ENCODE assay signal across 17 cellular contexts in the genomic region with DNA sequence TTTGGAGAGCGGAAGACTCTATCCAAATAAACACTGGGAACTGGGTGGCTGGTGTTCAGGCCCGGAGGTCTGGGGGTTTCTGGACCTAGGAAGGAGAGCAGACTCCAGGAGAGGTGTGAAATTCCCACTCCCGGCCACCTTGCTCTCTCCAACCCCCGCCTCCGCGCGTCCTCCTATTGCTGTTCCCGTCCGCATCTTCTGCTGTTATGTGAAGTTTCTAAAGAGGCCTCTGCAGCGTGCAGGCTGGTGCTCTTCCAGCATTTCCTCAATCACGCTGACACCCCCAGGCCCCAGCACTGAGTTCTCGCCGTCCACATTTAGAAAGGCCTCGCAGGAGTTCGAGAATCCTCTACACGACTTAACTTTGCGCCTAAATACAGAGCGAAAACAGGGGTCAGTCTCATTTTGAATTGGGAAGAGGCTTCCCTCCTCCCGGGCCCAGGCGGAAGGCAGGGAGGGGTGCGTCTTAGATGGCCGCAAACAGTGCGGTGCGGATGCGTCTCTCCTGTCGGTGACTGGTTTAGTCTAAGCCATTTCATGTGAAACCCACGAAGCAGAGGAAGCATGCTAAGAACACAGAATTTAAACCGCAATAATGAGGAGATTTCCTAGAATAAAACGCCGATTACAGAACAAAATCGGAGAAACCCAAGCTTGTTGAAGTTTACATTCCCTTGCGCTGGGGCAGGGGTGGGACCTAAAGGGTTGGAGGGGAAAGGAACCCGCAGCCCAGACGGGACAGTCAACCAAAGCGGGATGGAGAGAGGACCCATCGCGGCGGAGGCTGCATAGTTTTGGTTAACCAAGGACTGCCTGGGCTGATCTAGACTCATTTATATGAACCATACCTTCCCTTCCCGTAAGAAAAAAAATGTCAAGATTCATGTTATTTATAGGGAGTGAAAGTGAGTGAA. TPM values are rescaled to one million over a fixed set of nuclear protein-coding genes. Genes with fewer than 3 reads are reported as not detected.
A peak's percentile ranks its signal among the peaks of the same experiment; 100 is the strongest.
DNase-seq lines count a peak whose midpoint lies in the region; ATAC-seq, FAIRE-seq and TF ChIP-seq lines count a peak whose summit lies in the region.
"Had no signal": no experiment of that assay in that cellular context is flagged by ENCODE, and none has a peak within 500 bp of the region (broad histone marks: within the 10 kb centered on the region; RNA-seq: fewer than 3 reads in every experiment).

No MANE protein-coding gene starts in this region.

- no peak overlapping the region for H2BK120ac ChIP-seq in H1 (replicated peaks; ENCODE audit: low read depth, low read length)

- H4K91ac ChIP-seq in H1 (replicated peaks; ENCODE audit: insufficient read length, low read length): no peak overlapping the region

- H4K5ac ChIP-seq in H1 (ENCODE audit: insufficient read length, low read depth, low read length): no peak overlapping the region

- H2BK15ac ChIP-seq in H1 (ENCODE audit: low read length): no peak overlapping the region; the same call in 1 of the 2 replicates

- peak overlapping the region; percentile 7 for H3K27ac Mint-ChIP-seq in stimulated activated naive CD8-positive, alpha-beta T cell treated with anti-CD3 and anti-CD28 coated beads, Interleukin-15, Interleukin-2, amounts not matched to agents 100 ng/mL and 50 ng/mL, for 24 hours

- H2AFZ ChIP-seq in H1 (ENCODE audit: low read length): no peak overlapping the region

- H3K36me3 ChIP-seq in H1 (ENCODE audit: control insufficient read depth in 2 of 4, insufficient read depth in 4 of 4, low read length in 3 of 4): peaks cover 0 to 2% (median 0%) of the 10 kb centered on the region in 4 experiments; a peak in 1 of 8 replicates
- H3K36me3 ChIP-seq in muscle layer of colon (ENCODE audit: insufficient read depth, low read length): no peaks in the 10 kb centered on the region
- H3K36me3 ChIP-seq: HAP-1 had no signal

- DNase-seq in stimulated activated naive CD8-positive, alpha-beta T cell treated with anti-CD3 and anti-CD28 coated beads, Interleukin-15, Interleukin-2, amounts not matched to agents 100 U/mL and 50 U/mL, for 24 hours: no peak
- DNase-seq in H1 (ENCODE audit: low read depth in 1 of 2, low spot score in 2 of 2) (no peak), GDM1 (lab: John Stamatoyannopoulos, UW) (no peak)
- no peak for DNase-seq in activated CD8-positive, alpha-beta memory T cell treated with anti-CD3 and anti-CD28 coated beads, Interleukin-2, amount 50 U/mL, for 4 hours
- DNase-seq: activated naive CD4-positive, alpha-beta T cell treated with anti-CD3 and anti-CD28 coated beads, Interleukin-2, amount 50 U/mL, for 16 hours; DMS 273 treated with DMSO at 0.1 percent for 48 hours; hippocampal formation; left ventricle myocardium superior; NCI-H1092; occipital lobe had no signal

- TF ChIP-seq EP300 in H1 (IDR thresholded peaks at IDR 0.05; ENCODE audit: borderline replicate concordance in 1 of 2, low read depth in 2 of 2, low read length in 2 of 2): no peak

- no peak overlapping the region for H2BK20ac ChIP-seq in H1 (ENCODE audit: low read length)

- TF ChIP-seq POLR2A in H1 (IDR thresholded peaks at IDR 0.05; ENCODE audit: control extremely low read depth in 1 of 2, low read depth in 2 of 2, low read length in 2 of 2): no peak

- H3K9me3 ChIP-seq in H1 (ENCODE audit: insufficient read depth in 2 of 2, low read depth in 1 of 2, low read length in 1 of 2) (no peaks in the 10 kb centered on the region), muscle layer of colon (ENCODE audit: low read length) (no peaks in the 10 kb centered on the region)
- H3K9me3 ChIP-seq: HAP-1 had no signal

- no peak overlapping the region for H3K23ac ChIP-seq in H1 (ENCODE audit: insufficient read length)

- H3K4me3 ChIP-seq in H1 (ENCODE audit: extremely low read depth in 1 of 4, insufficient read depth in 2 of 4, low read depth in 3 of 4, low read length in 4 of 4): no peak overlapping the region
- H3K4me3 ChIP-seq in muscle layer of colon (ENCODE audit: low read depth in 1 of 2, low read length in 2 of 2): peak overlapping the region in 1 of 2 donors; percentile 52
- H3K4me3 ChIP-seq: HAP-1, skin epidermis had no signal

- TF ChIP-seq RAD21 in H1 (IDR thresholded peaks at IDR 0.05 in 1 of 2, conservative IDR thresholded peaks at IDR 0.05 in 1 of 2; ENCODE audit: low read depth in 2 of 2, low read length in 2 of 2): no peak

- H3K4me1 ChIP-seq in H1 (replicated peaks in 1 of 4; ENCODE audit: control insufficient read depth in 3 of 4, insufficient read depth in 4 of 4, low read length in 3 of 4): peaks cover 0 to 37% (median 15%) of the 10 kb centered on the region in 4 experiments; a peak in 6 of 7 replicates
- peaks cover 16% of the 10 kb centered on the region for H3K4me1 ChIP-seq in muscle layer of colon (ENCODE audit: insufficient read depth, low read length)

- H3K4me1 Mint-ChIP-seq in stimulated activated naive CD8-positive, alpha-beta T cell treated with anti-CD3 and anti-CD28 coated beads, Interleukin-15, Interleukin-2, amounts not matched to agents 100 ng/mL and 50 ng/mL, for 24 hours (ENCODE audit: low read depth): peaks cover 30% of the 10 kb centered on the region

- 0 out of 2 replicates have a peak overlapping the region, but pooled peaks have one; percentile 65 for H2AK5ac ChIP-seq in H1 (ENCODE audit: low read depth, low read length)

- no peak overlapping the region for H3K56ac ChIP-seq in H1 (replicated peaks; ENCODE audit: insufficient read length, low read depth, low read length)

- H3K18ac ChIP-seq in H1 (ENCODE audit: extremely low read depth, low read length): no peak overlapping the region; the same call in 1 of the 2 replicates

- H3K9ac ChIP-seq in H1 (replicated peaks in 1 of 4; ENCODE audit: extremely low read depth in 1 of 4, low read depth in 3 of 4, low read length in 3 of 4) (no peak overlapping the region), muscle layer of colon (ENCODE audit: low read length) (peak overlapping the region; percentile 55)

- no peaks in the 10 kb centered on the region for H3K36me3 Mint-ChIP-seq in stimulated activated naive CD8-positive, alpha-beta T cell treated with anti-CD3 and anti-CD28 coated beads, Interleukin-15, Interleukin-2, amounts not matched to agents 100 ng/mL and 50 ng/mL, for 24 hours (ENCODE audit: low read depth)

- no peak overlapping the region for H4K8ac ChIP-seq in H1 (ENCODE audit: extremely low read depth, insufficient read depth, low read length)

- peaks cover 70% of the 10 kb centered on the region for H3K27me3 Mint-ChIP-seq in stimulated activated naive CD8-positive, alpha-beta T cell treated with anti-CD3 and anti-CD28 coated beads, Interleukin-15, Interleukin-2, amounts not matched to agents 100 ng/mL and 50 ng/mL, for 24 hours

- H3K27ac ChIP-seq in H1 (ENCODE audit: low read depth, low read length) (no peak overlapping the region), muscle layer of colon (ENCODE audit: low read depth, low read length) (peak overlapping the region; percentile 71)
- H3K27ac ChIP-seq: skin epidermis had no signal

- H3K4me2 ChIP-seq in H1 (ENCODE audit: insufficient read depth in 1 of 2, low read depth in 2 of 2, low read length in 2 of 2): peak overlapping the region in 1 of 2 experiments; percentile 59; a peak in 1 of 4 replicates

- no peak overlapping the region for H3K4me3 Mint-ChIP-seq in stimulated activated naive CD8-positive, alpha-beta T cell treated with anti-CD3 and anti-CD28 coated beads, Interleukin-15, Interleukin-2, amounts not matched to agents 100 ng/mL and 50 ng/mL, for 24 hours

- POLR2A ChIA-PET in H1 (lab: Charles Lee; ENCODE audit: partially characterized antibody): interaction anchor here (1.0 to 1.4 kb wide), 2 partner anchors 8 to 73 kb away, joined by 3 to 4 read pairs; no protein-coding TSS in a partner anchor

- H2BK5ac ChIP-seq in H1 (ENCODE audit: low read depth, low read length): no peak overlapping the region

- peak overlapping the region; percentile 68; the same call in 1 of the 2 replicates for H2BK12ac ChIP-seq in H1 (ENCODE audit: low read depth, low read length)

- H3K27me3 ChIP-seq in H1 (replicated peaks in 1 of 4; ENCODE audit: control insufficient read depth in 3 of 4, extremely low read depth in 1 of 4, insufficient read depth in 3 of 4, low read length in 3 of 4) (peaks cover 90 to 100% (median 96%) of the 10 kb centered on the region in 4 experiments), muscle layer of colon (ENCODE audit: control insufficient read depth in 1 of 2, insufficient read depth in 2 of 2, low read length in 2 of 2) (peaks cover 5 to 35% of the 10 kb centered on the region in 2 donors)

- peaks cover 7% of the 10 kb centered on the region; the same call in 1 of the 2 replicates for H3K23me2 ChIP-seq in H1 (ENCODE audit: low read depth, low read length)

- no peak overlapping the region for H3K4ac ChIP-seq in H1 (replicated peaks; ENCODE audit: insufficient read length, low read depth, low read length)

- no peaks in the 10 kb centered on the region for H3K79me1 ChIP-seq in H1 (ENCODE audit: low read depth, low read length)

- H3K9me3 Mint-ChIP-seq in stimulated activated naive CD8-positive, alpha-beta T cell treated with anti-CD3 and anti-CD28 coated beads, Interleukin-15, Interleukin-2, amounts not matched to agents 100 ng/mL and 50 ng/mL, for 24 hours: no peaks in the 10 kb centered on the region

- CTCF ChIA-PET in H1 (lab: Charles Lee; ENCODE audit: partially characterized antibody): interaction anchor here (1.0 to 3.1 kb wide), 7 partner anchors 7 to 792 kb away, joined by 3 to 17 read pairs (median 6); no protein-coding TSS in a partner anchor

- no peak for ATAC-seq in stimulated activated naive CD8-positive, alpha-beta T cell treated with anti-CD3 and anti-CD28 coated beads, Interleukin-15, Interleukin-2, amounts not matched to agents 100 U/mL and 50 U/mL, for 24 hours
- ATAC-seq in GM19351 (IDR thresholded peaks at IDR 0.05; ENCODE audit: unreplicated experiment) (no peak), GM18519 (IDR thresholded peaks at IDR 0.05; ENCODE audit: low FRiP score, unreplicated experiment) (no peak)
- ATAC-seq: left ventricle myocardium superior had no signal

- H4K20me1 ChIP-seq in H1 (replicated peaks in 1 of 2; ENCODE audit: control insufficient read depth in 1 of 2, insufficient read depth in 2 of 2, low read length in 2 of 2): peaks cover 13 to 28% of the 10 kb centered on the region in 2 experiments

- FAIRE-seq in H1 (lab: Jason Lieb, UNC): no peak

- H3K79me2 ChIP-seq in H1 (ENCODE audit: control insufficient read depth in 1 of 2, insufficient read depth in 2 of 2, low read length in 2 of 2): no peaks in the 10 kb centered on the region

- no peak overlapping the region for H3K14ac ChIP-seq in H1 (ENCODE audit: insufficient read length)

- 7% methylated on average over 39 of the region's 39 CpGs; no CpG with 5 or more reads in 1 of the 2 experiments for WGBS in H1 (ENCODE audit: extremely low coverage in 1 of 2, insufficient coverage in 1 of 2, insufficient read length in 1 of 2, insufficient replicate concordance in 2 of 2, low coverage in 1 of 2, low lambda C conversion rate in 2 of 2, missing lambda C conversion rate in 1 of 2), 2 experiments

- no peak for TF ChIP-seq CTCF in H1 (IDR thresholded peaks at IDR 0.05; ENCODE audit: control extremely low read depth in 1 of 3, insufficient read depth in 1 of 3, low read depth in 1 of 3, low read length in 3 of 3)

RNA-seq across cellular contexts. Expression of a gene that starts 4.0 kb away (rescaled TPM):
- total RNA-seq in H1 (2021; fragmentation: NEBNext Ultra II Directional; extraction: Animal tissue kit (Norgen Biotek cat#: 25700)): not detected in 2 replicates
- polyA plus RNA-seq in H1 (2011; rRNA removed): 0.05 TPM in 2 replicates
- polyA plus RNA-seq in H1 (2011; cell fraction: cytosol; rRNA removed): 0.08 TPM
- not detected for polyA plus RNA-seq in H1 (2011; cell fraction: nucleus; rRNA removed)
- not detected in 4 replicates for polyA plus RNA-seq in H1 (2012, experiment 1 of 2)
- polyA plus RNA-seq in H1 (2012, experiment 2 of 2): not detected
- 0.06 TPM for polyA plus RNA-seq in H1 (2013, experiment 1 of 2)
- polyA plus RNA-seq in H1 (2013, experiment 2 of 2): not detected
- not detected in 2 replicates for polyA minus RNA-seq in H1 (2011; rRNA and poly(A)+ RNA removed)
- 0.81 TPM for polyA minus RNA-seq in H1 (2011; cell fraction: cytosol; rRNA and poly(A)+ RNA removed)
- 0.30 TPM for polyA minus RNA-seq in H1 (2011; cell fraction: nucleus; rRNA and poly(A)+ RNA removed)
- total RNA-seq: activated CD8-positive, alpha-beta memory T cell treated with anti-CD3 and anti-CD28 coated beads for 36 hours; left ventricle myocardium superior had no signal
